Comparison of ENCODE assay signal across 8 cellular contexts in genomic region chr6:36594816-36595167, GRCh38. TPM values are rescaled to one million over a fixed set of nuclear protein-coding genes. Genes with fewer than 3 reads are reported as not detected.
DNase-seq lines count a peak whose midpoint lies in the region; ATAC-seq, FAIRE-seq and TF ChIP-seq lines count a peak whose summit lies in the region.

No MANE protein-coding gene starts in this region.

- ATAC-seq in activated CD8-positive, alpha-beta memory T cell treated with anti-CD3 and anti-CD28 coated beads, Interleukin-2, amount 10 ng/mL, durations not matched to agents 7 days and 5 days: no peak

- peak overlapping the region; percentile 92 to 100 (median 98) for H3K27ac ChIP-seq in spleen

- CTCF ChIA-PET in activated CD8-positive, alpha-beta memory T cell treated with anti-CD3 and anti-CD28 coated beads, Interleukin-2, amount 10 ng/mL, durations not matched to agents 7 days and 5 days (lab: Charles Lee): interaction anchor here (1.7 to 2.8 kb wide), 2 partner anchors 84 to 172 kb away, joined by 4 to 15 read pairs; partner anchors contain the start of gene CDKN1A

- peaks cover 2% of the 10 kb centered on the region for H3K27me3 Mint-ChIP-seq in activated CD8-positive, alpha-beta memory T cell treated with anti-CD3 and anti-CD28 coated beads, Interleukin-2, amount 10 ng/mL, durations not matched to agents 7 days and 5 days
- H3K27me3 Mint-ChIP-seq in activated naive CD8-positive, alpha-beta T cell treated with anti-CD3 and anti-CD28 coated beads for 36 hours: peaks cover 5% of the 10 kb centered on the region

- intact Hi-C loops in spleen (cut with DNase I; ENCODE audit: low total_unique reads): loop anchor here (10.0 kb wide), 1 partner anchor 50 kb away; the partner anchor contains the start of gene STK38

- H3K9me3 ChIP-seq in iPS-15b (ENCODE audit: control insufficient read depth, insufficient read depth, low read length): no peaks in the 10 kb centered on the region
- H3K9me3 ChIP-seq in spleen: no peaks in the 10 kb centered on the region

- peak overlapping the region; percentile 99 for H3K9ac ChIP-seq in iPS-15b (ENCODE audit: low read depth, low read length)

- H3K27ac Mint-ChIP-seq in activated CD8-positive, alpha-beta memory T cell treated with anti-CD3 and anti-CD28 coated beads, Interleukin-2, amount 10 ng/mL, durations not matched to agents 7 days and 5 days: peak overlapping the region; percentile 100
- peak overlapping the region; percentile 99 for H3K27ac Mint-ChIP-seq in activated naive CD8-positive, alpha-beta T cell treated with anti-CD3 and anti-CD28 coated beads for 36 hours

- H3K4me3 Mint-ChIP-seq in activated CD8-positive, alpha-beta memory T cell treated with anti-CD3 and anti-CD28 coated beads, Interleukin-2, amount 10 ng/mL, durations not matched to agents 7 days and 5 days: peak overlapping the region; percentile 98
- peak overlapping the region; percentile 97 for H3K4me3 Mint-ChIP-seq in activated naive CD8-positive, alpha-beta T cell treated with anti-CD3 and anti-CD28 coated beads for 36 hours

- H3K9me3 Mint-ChIP-seq in activated CD8-positive, alpha-beta memory T cell treated with anti-CD3 and anti-CD28 coated beads, Interleukin-2, amount 10 ng/mL, durations not matched to agents 7 days and 5 days (ENCODE audit: low read depth): no peaks in the 10 kb centered on the region
- H3K9me3 Mint-ChIP-seq in activated naive CD8-positive, alpha-beta T cell treated with anti-CD3 and anti-CD28 coated beads for 36 hours: peaks cover 2% of the 10 kb centered on the region

- H3K4me1 ChIP-seq in iPS-15b (ENCODE audit: control insufficient read depth, insufficient read depth, low read length): peaks cover 5% of the 10 kb centered on the region
- peaks cover 34 to 64% (median 55%) of the 10 kb centered on the region in 6 donors for H3K4me1 ChIP-seq in spleen

- peak overlapping the region; percentile 98 for H3K4me3 ChIP-seq in iPS-15b (ENCODE audit: low read depth, low read length)
- peak overlapping the region; percentile 63 to 86 (median 72) for H3K4me3 ChIP-seq in spleen

- DNase-seq in activated CD8-positive, alpha-beta memory T cell treated with anti-CD3 and anti-CD28 coated beads, Interleukin-2, amount 10 ng/mL, durations not matched to agents 7 days and 5 days: no peak
- DNase-seq in activated CD8-positive, alpha-beta memory T cell treated with anti-CD3 and anti-CD28 coated beads, Interleukin-2, amount 50 U/mL, for 48 hours: no peak
- no peak for DNase-seq in activated naive CD8-positive, alpha-beta T cell treated with anti-CD3 and anti-CD28 coated beads for 36 hours
- DNase-seq in spleen (no peak), NCI-H1436 (lab: John Stamatoyannopoulos, UW) (no peak), inferior parietal cortex (ENCODE audit: extremely low spot score) (no peak), GM12892 (ENCODE audit: insufficient read length) (no peak)

- TF ChIP-seq CTCF in spleen (IDR thresholded peaks at IDR 0.05 in 8 of 11, conservative IDR thresholded peaks at IDR 0.05 in 3 of 11): no peak

- H3K27me3 ChIP-seq in iPS-15b (ENCODE audit: control insufficient read depth, insufficient read depth, low read length): no peaks in the 10 kb centered on the region
- H3K27me3 ChIP-seq in spleen (replicated peaks in 1 of 7): no peaks in the 10 kb centered on the region

- no peak for FAIRE-seq in GM12892 (lab: Jason Lieb, UNC)

- H3K36me3 ChIP-seq in iPS-15b (ENCODE audit: control insufficient read depth, insufficient read depth, low read length) (peaks cover 38% of the 10 kb centered on the region), spleen (peaks cover 0 to 34% (median 31%) of the 10 kb centered on the region in 6 donors)

- H3K4me1 Mint-ChIP-seq in activated CD8-positive, alpha-beta memory T cell treated with anti-CD3 and anti-CD28 coated beads, Interleukin-2, amount 10 ng/mL, durations not matched to agents 7 days and 5 days: peaks cover 45% of the 10 kb centered on the region
- peaks cover 47% of the 10 kb centered on the region for H3K4me1 Mint-ChIP-seq in activated naive CD8-positive, alpha-beta T cell treated with anti-CD3 and anti-CD28 coated beads for 36 hours

- no peak for TF ChIP-seq POLR2A in spleen (IDR thresholded peaks at IDR 0.05)
- no peak; the same call in 1 of the 2 replicates for TF ChIP-seq POLR2A in GM12892 (IDR thresholded peaks at IDR 0.05; ENCODE audit: low read depth, low read length)

- H3K36me3 Mint-ChIP-seq in activated CD8-positive, alpha-beta memory T cell treated with anti-CD3 and anti-CD28 coated beads, Interleukin-2, amount 10 ng/mL, durations not matched to agents 7 days and 5 days: peaks cover 55% of the 10 kb centered on the region
- H3K36me3 Mint-ChIP-seq in activated naive CD8-positive, alpha-beta T cell treated with anti-CD3 and anti-CD28 coated beads for 36 hours: peaks cover 56% of the 10 kb centered on the region

- WGBS in spleen, 5 donors: 0 to 1% (median 1%) methylated on average over 7 of the region's 7 CpGs

RNA-seq across cellular contexts. Expression of gene SRSF3, which starts 0.6 kb away (rescaled TPM):
- 100 to 1,000 TPM; 416 to 514 TPM for total RNA-seq in activated CD8-positive, alpha-beta memory T cell treated with anti-CD3 and anti-CD28 coated beads, Interleukin-2, amount 10 ng/mL, durations not matched to agents 7 days and 5 days
- total RNA-seq in activated naive CD8-positive, alpha-beta T cell treated with anti-CD3 and anti-CD28 coated beads for 36 hours: 100 to 1,000 TPM; 585 to 589 TPM
- 100 to 1,000 TPM in 6 of 7 donors, 10 to 100 TPM in 1; 93.8 to 271 (median 215) TPM for total RNA-seq in spleen
- 100 to 1,000 TPM; 121 to 224 (median 173) TPM for polyA plus RNA-seq in spleen
- 341 TPM for polyA plus RNA-seq in GM12892 (2012; ENCODE audit: missing spikeins)

RNA-seq across cellular contexts. Expression of gene STK38, which starts 47.5 kb away (rescaled TPM):
- 10 to 100 TPM; 47.7 to 54.7 TPM for total RNA-seq in activated CD8-positive, alpha-beta memory T cell treated with anti-CD3 and anti-CD28 coated beads, Interleukin-2, amount 10 ng/mL, durations not matched to agents 7 days and 5 days
- total RNA-seq in activated naive CD8-positive, alpha-beta T cell treated with anti-CD3 and anti-CD28 coated beads for 36 hours: 10 to 100 TPM; 21.5 to 23.1 TPM
- 10 to 100 TPM; 30.5 to 51.8 (median 38.7) TPM for total RNA-seq in spleen
- polyA plus RNA-seq in spleen: 10 to 100 TPM; 16.4 to 26.6 (median 19.6) TPM
- polyA plus RNA-seq in GM12892 (2012; ENCODE audit: missing spikeins): 13.9 TPM
